In genomic region chr4:67545199-67545995, GRCh38 we compare ENCODE assay signal across 8 cellular contexts. TPM values are rescaled to one million over a fixed set of nuclear protein-coding genes. Genes with fewer than 3 reads are reported as not detected.
DNase-seq lines count a peak whose midpoint lies in the region; ATAC-seq, FAIRE-seq and TF ChIP-seq lines count a peak whose summit lies in the region.

A gene with protein sequence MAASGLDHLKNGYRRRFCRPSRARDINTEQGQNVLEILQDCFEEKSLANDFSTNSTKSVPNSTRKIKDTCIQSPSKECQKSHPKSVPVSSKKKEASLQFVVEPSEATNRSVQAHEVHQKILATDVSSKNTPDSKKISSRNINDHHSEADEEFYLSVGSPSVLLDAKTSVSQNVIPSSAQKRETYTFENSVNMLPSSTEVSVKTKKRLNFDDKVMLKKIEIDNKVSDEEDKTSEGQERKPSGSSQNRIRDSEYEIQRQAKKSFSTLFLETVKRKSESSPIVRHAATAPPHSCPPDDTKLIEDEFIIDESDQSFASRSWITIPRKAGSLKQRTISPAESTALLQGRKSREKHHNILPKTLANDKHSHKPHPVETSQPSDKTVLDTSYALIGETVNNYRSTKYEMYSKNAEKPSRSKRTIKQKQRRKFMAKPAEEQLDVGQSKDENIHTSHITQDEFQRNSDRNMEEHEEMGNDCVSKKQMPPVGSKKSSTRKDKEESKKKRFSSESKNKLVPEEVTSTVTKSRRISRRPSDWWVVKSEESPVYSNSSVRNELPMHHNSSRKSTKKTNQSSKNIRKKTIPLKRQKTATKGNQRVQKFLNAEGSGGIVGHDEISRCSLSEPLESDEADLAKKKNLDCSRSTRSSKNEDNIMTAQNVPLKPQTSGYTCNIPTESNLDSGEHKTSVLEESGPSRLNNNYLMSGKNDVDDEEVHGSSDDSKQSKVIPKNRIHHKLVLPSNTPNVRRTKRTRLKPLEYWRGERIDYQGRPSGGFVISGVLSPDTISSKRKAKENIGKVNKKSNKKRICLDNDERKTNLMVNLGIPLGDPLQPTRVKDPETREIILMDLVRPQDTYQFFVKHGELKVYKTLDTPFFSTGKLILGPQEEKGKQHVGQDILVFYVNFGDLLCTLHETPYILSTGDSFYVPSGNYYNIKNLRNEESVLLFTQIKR (minus strand): TSS chr4:67545503. CDS start chr4:67545355, 148 bp downstream.

- ATAC-seq in GM19035 (IDR thresholded peaks at IDR 0.05; ENCODE audit: unreplicated experiment) (peak; percentile 94), HG03354 (IDR thresholded peaks at IDR 0.05; ENCODE audit: poor library complexity, severe bottlenecking, unreplicated experiment) (peak; percentile 95)
- peak; percentile 96 to 97 for ATAC-seq in activated CD4-positive, CD25-positive, alpha-beta regulatory T cell treated with anti-CD3 and anti-CD28 coated beads, Interleukin-2, amount 50 U/mL, for 24 hours

- H3K9me1 ChIP-seq in keratinocyte (ENCODE audit: control insufficient read depth, extremely low read depth, insufficient read depth, low read length) = no peaks in the 10 kb centered on the region

- DNase-seq in AG09319 (ENCODE audit: extremely low read depth, low read depth) = peak; percentile 94
- DNase-seq in NCI-H446 treated with DMSO at 0.1 percent for 48 hours (lab: John Stamatoyannopoulos, UW) = peak; percentile 90
- DNase-seq in cerebellar cortex (ENCODE audit: low spot score) = peak; percentile 99
- DNase-seq in keratinocyte (ENCODE audit: low read depth, low spot score) = peak; percentile 80
- peak; percentile 77 to 82 for DNase-seq in stimulated activated CD4-positive, alpha-beta T cell treated with anti-CD3 and anti-CD28 coated beads, Interleukin-15, amount 100 ng/mL, for 1 hour (ENCODE audit: low read depth in 1 of 2, low spot score in 1 of 2)

- H3K4me1 ChIP-seq in keratinocyte (ENCODE audit: control insufficient read depth, extremely low read depth, insufficient read depth, low read length) = peaks cover 3% of the 10 kb centered on the region

- H3K36me3 ChIP-seq in keratinocyte (ENCODE audit: control insufficient read depth in 2 of 2, extremely low read depth in 1 of 2, insufficient read depth in 2 of 2, low read length in 2 of 2) = peaks cover 0 to 2% of the 10 kb centered on the region in 2 experiments

- peak within 1 kb of the TSS; percentile 70 for H3K4me2 ChIP-seq in keratinocyte (ENCODE audit: control insufficient read depth, extremely low read depth, insufficient read depth, low read depth, low read length)

- H3K27ac ChIP-seq in keratinocyte (ENCODE audit: control insufficient read depth, insufficient read depth, low read length) = peak within 1 kb of the TSS; percentile 89

- H3K27me3 ChIP-seq in keratinocyte (ENCODE audit: control insufficient read depth, extremely low read depth, insufficient read depth, low read length) = no peaks in the 10 kb centered on the region

- TF ChIP-seq CTCF in AG09319 (IDR thresholded peaks at IDR 0.05; ENCODE audit: low read depth, low read length) (no peak), keratinocyte (optimal IDR thresholded peaks at IDR 0.05 in 1 of 3, IDR thresholded peaks at IDR 0.05 in 1 of 3, conservative IDR thresholded peaks at IDR 0.05 in 1 of 3; ENCODE audit: extremely low read depth in 1 of 3, insufficient read depth in 2 of 3, low read length in 3 of 3) (no peak)

- FAIRE-seq in keratinocyte (lab: Jason Lieb, UNC) = peak; percentile 89

- no peaks in the 10 kb centered on the region for H3K9me3 ChIP-seq in keratinocyte (ENCODE audit: control insufficient read depth, low read depth, low read length)

- H3K4me3 ChIP-seq in keratinocyte (ENCODE audit: control insufficient read depth in 2 of 3, extremely low read depth in 1 of 3, insufficient read depth in 2 of 3, low read depth in 1 of 3, low read length in 3 of 3) = peak within 1 kb of the TSS; percentile 76 to 93 (median 77)

- no peaks in the 10 kb centered on the region for H4K20me1 ChIP-seq in keratinocyte (ENCODE audit: control insufficient read depth, extremely low read depth, insufficient read depth, low read length)

- peaks cover 28% of the 10 kb centered on the region for H3K79me2 ChIP-seq in keratinocyte (ENCODE audit: control insufficient read depth, insufficient read depth, low read length)

- H2AFZ ChIP-seq in keratinocyte (ENCODE audit: control insufficient read depth, low read length) = peak within 1 kb of the TSS; percentile 63

- peak within 1 kb of the TSS; percentile 91 for H3K9ac ChIP-seq in keratinocyte (ENCODE audit: control insufficient read depth, extremely low read depth, insufficient read depth, low read length)

- dilution Hi-C loops in keratinocyte (cut with MboI; ENCODE audit: extremely low pct_ligation_motif_present, low sequenced_read_pairs) = no loop called here

RNA-seq across cellular contexts. Expression of the gene that starts here (rescaled TPM):
- polyA plus RNA-seq in keratinocyte = 3.9 to 7.9 TPM (median 4.5 TPM) in 3 replicates
- polyA plus RNA-seq in keratinocyte (2011; ENCODE audit: low read depth) = 9.3 TPM
- 1.6 and 3.4 TPM in 2 replicates for polyA plus RNA-seq in keratinocyte (2011; cell fraction: cytosol; rRNA removed)
- 8.7 and 11.6 TPM in 2 replicates for polyA plus RNA-seq in keratinocyte (2011; cell fraction: nucleus; rRNA removed)
- polyA plus RNA-seq in keratinocyte (2012; ENCODE audit: low replicate concordance) = 4.4 and 5.2 TPM in 2 replicates
- 0.82 to 9.2 TPM (median 3.1 TPM) in 3 replicates for polyA minus RNA-seq in keratinocyte
- polyA minus RNA-seq in keratinocyte (2011; cell fraction: cytosol; rRNA and poly(A)+ RNA removed) = 1.3 TPM
- polyA minus RNA-seq in keratinocyte (2011; cell fraction: nucleus; rRNA and poly(A)+ RNA removed) = 11.1 and 22.2 TPM in 2 replicates

Comparison
In these comparisons a context has a peak if more than half of its experiments do, and no peak if none do; other contexts are left out.
1. Peak in every context shown above with its lines: DNase-seq, ATAC-seq, H3K4me3 ChIP-seq and H3K27ac ChIP-seq.